In the genomic region with DNA sequence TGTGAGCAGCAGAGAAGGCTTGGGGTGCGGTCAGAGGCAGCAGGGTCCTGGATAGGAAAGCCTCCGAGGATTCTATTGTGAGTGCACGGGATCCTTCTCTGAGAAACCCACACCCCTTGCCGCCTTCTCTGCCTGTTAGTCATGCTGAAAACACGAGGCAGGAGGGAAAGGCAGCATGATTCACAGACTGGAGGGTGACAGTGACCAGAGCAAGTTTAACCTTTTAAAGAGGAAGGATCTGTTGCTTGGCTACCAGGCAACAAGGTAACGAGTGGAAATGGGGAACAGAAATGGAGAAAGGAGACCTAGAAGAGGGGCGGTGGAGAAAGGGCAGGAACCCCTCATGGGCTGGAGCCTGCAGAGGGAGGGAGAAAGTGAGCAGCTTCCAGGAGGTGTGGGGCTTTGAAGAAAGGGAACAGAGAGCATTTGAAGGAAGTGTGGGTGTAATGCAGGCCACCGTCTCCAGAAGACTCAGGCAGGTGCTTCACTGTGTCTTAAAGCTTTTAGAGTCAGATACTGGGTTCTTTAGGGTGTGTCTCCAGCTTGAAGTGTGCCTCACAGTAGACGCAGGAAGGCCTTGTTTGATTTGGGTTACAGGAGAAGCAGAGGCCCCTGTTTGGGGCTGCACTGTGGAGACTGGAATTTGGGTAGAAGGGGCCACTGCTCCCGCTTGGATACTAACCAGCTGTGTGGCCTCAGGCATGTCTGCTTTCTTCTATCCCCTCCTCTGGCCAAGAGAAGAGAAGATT, we compare ENCODE assay signal across 8 cellular contexts. TPM values are rescaled to one million over a fixed set of nuclear protein-coding genes. Genes with fewer than 3 reads are reported as not detected.
DNase-seq lines count a peak whose midpoint lies in the region; ATAC-seq and TF ChIP-seq lines count a peak whose summit lies in the region.
"Had no signal": no experiment of that assay in that cellular context is flagged by ENCODE, and none has a peak within 500 bp of the region (broad histone marks: within the 10 kb centered on the region; RNA-seq: fewer than 3 reads in every experiment).

No MANE protein-coding gene starts in this region.

- no peak for DNase-seq in HEK293T (ENCODE audit: extremely low spot score)
- DNase-seq in SKM-1 (lab: John Stamatoyannopoulos, UW; ENCODE audit: unreplicated experiment), result peak; percentile 98
- DNase-seq in central memory CD8-positive, alpha-beta T cell (ENCODE audit: low spot score in 2 of 2), result no peak
- DNase-seq in mesenchymal stem cell, result peak; percentile 98
- no peak for DNase-seq in NCI-H446 treated with DMSO at 0.1 percent for 48 hours (lab: John Stamatoyannopoulos, UW)

- H3K4me1 ChIP-seq in mesenchymal stem cell (ENCODE audit: control insufficient read depth, insufficient read depth, low read depth, low read length) (peaks cover 28% of the 10 kb centered on the region), stomach smooth muscle (ENCODE audit: control insufficient read depth, insufficient read depth, low read length) (peaks cover 45% of the 10 kb centered on the region)

- H3K27ac Mint-ChIP-seq in central memory CD8-positive, alpha-beta T cell (ENCODE audit: low read depth), result peak overlapping the region; percentile 20

- POLR2A ChIA-PET in HEK293T (lab: Yijun Ruan, JAX), result interaction anchor here (0.9 kb wide), 1 partner anchor 1171 kb away, joined by 3 read pairs; a partner anchor contains a TSS

- no peaks in the 10 kb centered on the region for H3K36me3 Mint-ChIP-seq in central memory CD8-positive, alpha-beta T cell (ENCODE audit: insufficient read depth)

- H3K4me3 ChIP-seq in mesenchymal stem cell (ENCODE audit: insufficient read depth in 1 of 2, low read depth in 1 of 2, low read length in 2 of 2), result peak overlapping the region in 1 of 2 experiments; percentile 36
- H3K4me3 ChIP-seq in stomach smooth muscle (ENCODE audit: low read length in 2 of 2), result peak overlapping the region; percentile 32 to 47

- H3K18ac ChIP-seq in mesenchymal stem cell (ENCODE audit: low read depth in 1 of 2, low read length in 2 of 2), result peak overlapping the region; percentile 7 to 96

- H2BK120ac ChIP-seq in mesenchymal stem cell (ENCODE audit: low read depth, low read length), result peak overlapping the region; percentile 12

- peak overlapping the region; percentile 31 for H4K91ac ChIP-seq in mesenchymal stem cell (ENCODE audit: low read length)

- H3K23ac ChIP-seq in mesenchymal stem cell (ENCODE audit: low read length in 2 of 2), result no peak overlapping the region

- H2AK5ac ChIP-seq in mesenchymal stem cell (ENCODE audit: low read length, severe bottlenecking), result peak overlapping the region; percentile 12

- peak overlapping the region; percentile 55 for H2BK15ac ChIP-seq in mesenchymal stem cell (ENCODE audit: low read depth, poor library complexity, severe bottlenecking)

- peak overlapping the region; percentile 78 to 93 for H2BK12ac ChIP-seq in mesenchymal stem cell (ENCODE audit: low read length in 2 of 2)

- H3K27me3 Mint-ChIP-seq in central memory CD8-positive, alpha-beta T cell, result peaks cover 22% of the 10 kb centered on the region

- no peaks in the 10 kb centered on the region for H3K4me1 Mint-ChIP-seq in central memory CD8-positive, alpha-beta T cell

- CTCF ChIA-PET in HEK293T (lab: Yijun Ruan, JAX), result interaction anchor here (0.9 kb wide), 1 partner anchor 189 kb away, joined by 3 read pairs; no protein-coding TSS in a partner anchor

- ATAC-seq in central memory CD8-positive, alpha-beta T cell (replicated peaks; ENCODE audit: extremely low read depth, poor library complexity, severe bottlenecking), result no peak
- ATAC-seq in HG02588 (IDR thresholded peaks at IDR 0.05; ENCODE audit: unreplicated experiment), result no peak

- H3K4me3 Mint-ChIP-seq in central memory CD8-positive, alpha-beta T cell, result no peak overlapping the region

- WGBS in mesenchymal stem cell, result 6% methylated on average over 7 of the region's 10 CpGs

- H3K9ac ChIP-seq in mesenchymal stem cell (ENCODE audit: low read length), result peak overlapping the region; percentile 85
- peak overlapping the region; percentile 64 to 67 for H3K9ac ChIP-seq in stomach smooth muscle (ENCODE audit: low read length in 2 of 2)

- H2BK5ac ChIP-seq in mesenchymal stem cell (ENCODE audit: low read depth, low read length, poor library complexity, severe bottlenecking), result peak overlapping the region; percentile 3

- H3K4ac ChIP-seq in mesenchymal stem cell (ENCODE audit: low read depth in 1 of 2, low read length in 2 of 2), result peak overlapping the region; percentile 16 to 88

- no peaks in the 10 kb centered on the region for H3K79me1 ChIP-seq in mesenchymal stem cell (replicated peaks; ENCODE audit: low read length, poor library complexity, severe bottlenecking)

- peak overlapping the region; percentile 24 for H3K4me2 ChIP-seq in mesenchymal stem cell (ENCODE audit: low read length, poor library complexity, severe bottlenecking)

- H3K27me3 ChIP-seq in mesenchymal stem cell (ENCODE audit: control insufficient read depth in 1 of 2, insufficient read depth in 1 of 2, low read length in 2 of 2), result no peaks in the 10 kb centered on the region
- H3K27me3 ChIP-seq in stomach smooth muscle (ENCODE audit: control insufficient read depth in 1 of 2, insufficient read depth in 2 of 2, low read length in 2 of 2), result no peaks in the 10 kb centered on the region

- H3K9me3 ChIP-seq in mesenchymal stem cell (ENCODE audit: control insufficient read depth, low read length), result no peaks in the 10 kb centered on the region
- H3K9me3 ChIP-seq in stomach smooth muscle (ENCODE audit: control insufficient read depth in 2 of 2, low read length in 2 of 2), result no peaks in the 10 kb centered on the region

- peak overlapping the region; percentile 64 for H4K8ac ChIP-seq in mesenchymal stem cell (ENCODE audit: low read length)

- H3K36me3 ChIP-seq in mesenchymal stem cell (ENCODE audit: control insufficient read depth in 1 of 2, insufficient read depth in 2 of 2, low read depth in 1 of 2, low read length in 2 of 2) (no peaks in the 10 kb centered on the region), stomach smooth muscle (ENCODE audit: control insufficient read depth in 2 of 2, insufficient read depth in 2 of 2, low read length in 2 of 2) (no peaks in the 10 kb centered on the region)

- H3K9me3 Mint-ChIP-seq in central memory CD8-positive, alpha-beta T cell, result no peaks in the 10 kb centered on the region

- H3K27ac ChIP-seq in mesenchymal stem cell (ENCODE audit: low read length, poor library complexity, severe bottlenecking) (peak overlapping the region; percentile 67), stomach smooth muscle (ENCODE audit: low read length) (peak overlapping the region; percentile 93)
- H3K27ac ChIP-seq: VCaP had no signal

- no peak overlapping the region for H2AFZ ChIP-seq in mesenchymal stem cell (ENCODE audit: low read depth, low read length)

- H3K14ac ChIP-seq in mesenchymal stem cell (ENCODE audit: low read length in 2 of 2), result peak overlapping the region in 1 of 2 experiments; percentile 89

TF ChIP-seq in HEK293T, 16 proteins besides CTCF, POLR2A, EP300 and RAD21:
- TF ChIP-seq SP1 (IDR thresholded peaks at IDR 0.05) (no peak), LEF1 (IDR thresholded peaks at IDR 0.05; ENCODE audit: borderline replicate concordance) (no peak), ARNT (IDR thresholded peaks at IDR 0.05) (no peak), L3MBTL2 (conservative IDR thresholded peaks at IDR 0.05) (peak; percentile 68)

RNA-seq across cellular contexts. Expression of a gene that starts 19.1 kb away (rescaled TPM):
- polyA plus RNA-seq in mesenchymal stem cell (2013, experiment 1 of 2), result not detected
- not detected for polyA plus RNA-seq in mesenchymal stem cell (2013, experiment 2 of 2)

RNA-seq across cellular contexts. Expression of a gene that starts 37.4 kb away (rescaled TPM):
- 2.2 TPM for polyA plus RNA-seq in mesenchymal stem cell (2013, experiment 1 of 2)
- 2.1 TPM for polyA plus RNA-seq in mesenchymal stem cell (2013, experiment 2 of 2)

Comparison
In these comparisons a context has a peak if more than half of its experiments do, and no peak if none do; other contexts are left out.
1. DNase-seq: peak in SKM-1 (single experiment) and mesenchymal stem cell (single experiment); none in HEK293T (single experiment), central memory CD8-positive, alpha-beta T cell (0 of 2) and NCI-H446 treated with DMSO at 0.1 percent for 48 hours (single experiment).